Comparison of ENCODE assay signal across 17 cellular contexts in the genomic region with DNA sequence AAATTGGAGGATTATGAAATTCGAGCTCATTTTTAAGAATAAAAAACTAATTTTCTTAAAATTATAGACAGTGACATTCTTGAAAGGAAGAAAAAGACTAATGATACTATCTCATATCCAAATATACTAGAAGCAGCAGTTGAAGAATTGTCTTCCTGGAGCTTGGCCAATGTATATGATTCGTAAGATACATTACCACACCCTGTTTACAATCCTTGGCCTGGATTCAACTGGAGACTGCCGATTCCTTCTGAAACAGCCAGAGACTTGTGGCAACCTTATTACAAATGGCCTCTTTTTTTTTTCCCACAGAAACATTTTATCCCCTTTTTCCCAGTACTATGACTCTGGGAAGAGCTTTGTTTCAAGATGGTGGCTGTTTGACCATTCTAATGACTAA.
A peak's percentile ranks its signal among the peaks of the same experiment; 100 is the strongest.
DNase-seq lines count a peak whose midpoint lies in the region; ATAC-seq and TF ChIP-seq lines count a peak whose summit lies in the region.
"Had no signal": no experiment of that assay in that cellular context is flagged by ENCODE, and none has a peak within 500 bp of the region (broad histone marks: within the 10 kb centered on the region; RNA-seq: fewer than 3 reads in every experiment).

No MANE protein-coding gene starts in this region.

- 19% methylated on average over 3 of the region's 3 CpGs for WGBS in mammary epithelial cell (ENCODE audit: low coverage, missing lambda C conversion rate)

- H3K4me3 ChIP-seq in mammary epithelial cell (replicated peaks in 1 of 3; ENCODE audit: insufficient read depth in 1 of 3, low read depth in 2 of 3, low read length in 3 of 3) (no peak overlapping the region), foreskin fibroblast (ENCODE audit: low read depth in 1 of 2, low read length in 2 of 2) (no peak overlapping the region)
- H3K4me3 ChIP-seq: body of pancreas, upper lobe of left lung had no signal

- H3K4me1 ChIP-seq in mammary epithelial cell (ENCODE audit: insufficient read depth, low read length) = peaks cover 6% of the 10 kb centered on the region
- H3K4me1 ChIP-seq: body of pancreas, upper lobe of left lung had no signal

- H3K9ac ChIP-seq in mammary epithelial cell (ENCODE audit: insufficient read depth, low read length) = no peak overlapping the region

- in situ Hi-C loops in mammary epithelial cell (cut with MboI; ENCODE audit: low sequenced_read_pairs in 2 of 2) = no loop called here

- BruUV-seq in mammary epithelial cell (replicated peaks; lab: Mats Ljungman, UMichigan) = no TSS peak

- H3K9me3 ChIP-seq in mammary epithelial cell (replicated peaks; ENCODE audit: insufficient read depth, low read length) = peaks cover 7% of the 10 kb centered on the region
- H3K9me3 ChIP-seq: body of pancreas had no signal

- peak overlapping the region; percentile 55 for H3K27ac ChIP-seq in mammary epithelial cell (ENCODE audit: insufficient read depth, low read depth, low read length)
- H3K27ac ChIP-seq: body of pancreas, upper lobe of left lung had no signal

- no peaks in the 10 kb centered on the region for H3K27me3 ChIP-seq in mammary epithelial cell (ENCODE audit: insufficient read depth, low read length)
- H3K27me3 ChIP-seq: body of pancreas, upper lobe of left lung had no signal

- H4K20me1 ChIP-seq in mammary epithelial cell (ENCODE audit: insufficient read depth, low read length) = no peaks in the 10 kb centered on the region

- H3K79me2 ChIP-seq in mammary epithelial cell (ENCODE audit: insufficient read depth, low read length) = no peaks in the 10 kb centered on the region

- intact Hi-C loops in mammary epithelial cell (cut with micrococcal nuclease) = no loop called here

- H3K36me3 ChIP-seq in mammary epithelial cell (ENCODE audit: insufficient read depth, low read length) = no peaks in the 10 kb centered on the region
- H3K36me3 ChIP-seq: upper lobe of left lung had no signal

- ATAC-seq in GM21381 (IDR thresholded peaks at IDR 0.05; ENCODE audit: unreplicated experiment) = no peak
- ATAC-seq: body of pancreas, left lobe of liver had no signal

- no peak overlapping the region for H3K4me2 ChIP-seq in mammary epithelial cell (ENCODE audit: insufficient read depth, low read depth, low read length)

- dilution Hi-C loops in mammary epithelial cell (cut with HindIII; ENCODE audit: low sequenced_read_pairs) = no loop called here

- TF ChIP-seq CTCF in mammary epithelial cell (conservative IDR thresholded peaks at IDR 0.05 in 1 of 2, IDR thresholded peaks at IDR 0.05 in 1 of 2; ENCODE audit: extremely low read depth in 1 of 2, insufficient read depth in 1 of 2, low read depth in 1 of 2, low read length in 2 of 2) (no peak), foreskin fibroblast (IDR thresholded peaks at IDR 0.05; ENCODE audit: low read depth, low read length) (no peak)

- DNase-seq in HT-29 (ENCODE audit: low spot score) (peak; percentile 9), mammary epithelial cell (peak; percentile 78), foreskin fibroblast (peak; percentile 52 to 61), NCI-H526 treated with DMSO at 0.1 percent for 48 hours (lab: John Stamatoyannopoulos, UW) (no peak), NCI-H187 (lab: John Stamatoyannopoulos, UW) (no peak)
- DNase-seq in activated effector memory CD4-positive, alpha-beta T cell treated with anti-CD3 and anti-CD28 coated beads, Interleukin-2, amount 50 U/mL, for 16 hours = no peak
- DNase-seq: activated CD4-positive, alpha-beta T cell treated with anti-CD3 and anti-CD28 coated beads, Interleukin-2, amount 10 ng/mL, durations not matched to agents 24 days and 14 days; activated naive CD8-positive, alpha-beta T cell treated with anti-CD3 and anti-CD28 coated beads, Interleukin-2, amount 10 ng/mL, durations not matched to agents 7 days and 5 days; body of pancreas; Calu3; NCI-H1694; NCI-H82; nephron progenitor cell; stimulated activated CD4-positive, alpha-beta T cell treated with anti-CD3 and anti-CD28 coated beads, Interleukin-4, amount 100 ng/mL, for 1 hour; upper lobe of left lung had no signal

- H2AFZ ChIP-seq in mammary epithelial cell (ENCODE audit: low read depth, low read length) = peak overlapping the region; percentile 79

- CTCF ChIA-PET in mammary epithelial cell (lab: Charles Lee; ENCODE audit: low non-redundant PET) = no interaction called here

Comparison
In these comparisons a context has a peak if more than half of its experiments do, and no peak if none do; other contexts are left out.
1. DNase-seq: peak in HT-29 (single experiment), mammary epithelial cell (single experiment) and foreskin fibroblast (2 of 2); none in NCI-H526 treated with DMSO at 0.1 percent for 48 hours (single experiment), NCI-H187 (0 of 2) and activated effector memory CD4-positive, alpha-beta T cell treated with anti-CD3 and anti-CD28 coated beads, Interleukin-2, amount 50 U/mL, for 16 hours (single experiment).